Comparison of ENCODE assay signal across 11 cellular contexts in the genomic region with DNA sequence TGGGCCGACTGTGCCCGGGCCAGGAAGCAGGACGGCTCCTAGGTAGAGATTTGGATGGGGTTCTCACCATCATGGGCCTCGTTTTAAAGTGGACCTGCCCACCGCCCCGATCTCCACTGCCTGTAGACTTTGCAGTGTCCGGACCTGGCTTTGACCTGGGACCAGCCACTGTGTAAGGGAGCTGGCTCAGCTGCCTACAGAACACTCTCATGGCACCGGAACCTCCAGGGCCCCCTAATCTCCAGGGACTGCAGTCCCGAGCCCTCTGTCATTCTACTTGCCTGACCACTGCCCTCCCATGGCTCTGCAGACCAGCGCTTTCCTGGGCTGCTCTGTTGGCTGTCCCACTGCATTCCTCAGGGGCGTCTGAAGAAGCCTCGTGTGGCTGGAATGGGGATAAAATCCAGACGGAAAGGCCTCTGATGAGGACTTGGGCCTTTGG.
A peak's percentile ranks its signal among the peaks of the same experiment; 100 is the strongest.
DNase-seq lines count a peak whose midpoint lies in the region; ATAC-seq lines count a peak whose summit lies in the region.
"Had no signal": no experiment of that assay in that cellular context is flagged by ENCODE, and none has a peak within 500 bp of the region (broad histone marks: within the 10 kb centered on the region; RNA-seq: fewer than 3 reads in every experiment).

No MANE protein-coding gene starts in this region.

- no peak overlapping the region for H3K4me2 ChIP-seq in mesenchymal stem cell (ENCODE audit: low read length, poor library complexity, severe bottlenecking)

- no peak overlapping the region for H2BK5ac ChIP-seq in mesenchymal stem cell (ENCODE audit: low read depth, low read length, poor library complexity, severe bottlenecking)

- no peak overlapping the region for H3K4ac ChIP-seq in mesenchymal stem cell (ENCODE audit: low read depth in 1 of 2, low read length in 2 of 2)

- POLR2A ChIA-PET in CD4-positive, alpha-beta memory T cell (lab: Charles Lee; ENCODE audit: partially characterized antibody): no interaction called here

- no peaks in the 10 kb centered on the region for H3K27me3 ChIP-seq in right cardiac atrium (ENCODE audit: control insufficient read depth, insufficient read depth)
- no peaks in the 10 kb centered on the region for H3K27me3 ChIP-seq in mesenchymal stem cell (ENCODE audit: control insufficient read depth in 1 of 2, insufficient read depth in 1 of 2, low read length in 2 of 2)
- H3K27me3 ChIP-seq in CD4-positive, alpha-beta memory T cell (ENCODE audit: insufficient read depth, low read length): no peaks in the 10 kb centered on the region
- H3K27me3 ChIP-seq: ascending aorta had no signal

- intact Hi-C loops in right cardiac atrium (cut with DNase I): no loop called here
- intact Hi-C loops in Right ventricle myocardium superior (cut with DNase I): no loop called here
- intact Hi-C loops in CD4-positive, alpha-beta memory T cell (cut with micrococcal nuclease): no loop called here

- H2BK15ac ChIP-seq in mesenchymal stem cell (ENCODE audit: low read depth, poor library complexity, severe bottlenecking): no peak overlapping the region

- H3K4me3 ChIP-seq in right cardiac atrium (ENCODE audit: low read length): no peak overlapping the region
- H3K4me3 ChIP-seq in mesenchymal stem cell (ENCODE audit: insufficient read depth in 1 of 2, low read depth in 1 of 2, low read length in 2 of 2): no peak overlapping the region
- H3K4me3 ChIP-seq in CD4-positive, alpha-beta memory T cell (ENCODE audit: low read length in 2 of 2): no peak overlapping the region
- H3K4me3 ChIP-seq: ascending aorta had no signal

- H2BK12ac ChIP-seq in mesenchymal stem cell (ENCODE audit: low read length in 2 of 2): peak overlapping the region in 1 of 2 experiments; percentile 27

- H3K23ac ChIP-seq in mesenchymal stem cell (ENCODE audit: low read length in 2 of 2): no peak overlapping the region

- no peak overlapping the region for H3K14ac ChIP-seq in mesenchymal stem cell (ENCODE audit: low read length in 2 of 2)

- no peaks in the 10 kb centered on the region for H3K27me3 Mint-ChIP-seq in CD4-positive, alpha-beta memory T cell

- no peaks in the 10 kb centered on the region for H3K36me3 Mint-ChIP-seq in CD4-positive, alpha-beta memory T cell

- peaks cover 0 to 12% of the 10 kb centered on the region in 2 experiments for H3K36me3 ChIP-seq in mesenchymal stem cell (ENCODE audit: control insufficient read depth in 1 of 2, insufficient read depth in 2 of 2, low read depth in 1 of 2, low read length in 2 of 2)
- no peaks in the 10 kb centered on the region for H3K36me3 ChIP-seq in CD4-positive, alpha-beta memory T cell (ENCODE audit: insufficient read depth, low read length)
- H3K36me3 ChIP-seq: ascending aorta had no signal

- peak overlapping the region in 1 of 2 experiments; percentile 61 for H3K18ac ChIP-seq in mesenchymal stem cell (ENCODE audit: low read depth in 1 of 2, low read length in 2 of 2)

- CTCF ChIA-PET in CD4-positive, alpha-beta memory T cell (lab: Charles Lee; ENCODE audit: partially characterized antibody): no interaction called here

- no peak overlapping the region for H2AFZ ChIP-seq in mesenchymal stem cell (ENCODE audit: low read depth, low read length)

- H3K27ac ChIP-seq in right cardiac atrium (ENCODE audit: low read length): no peak overlapping the region
- H3K27ac ChIP-seq in mesenchymal stem cell (ENCODE audit: low read length, poor library complexity, severe bottlenecking): no peak overlapping the region
- no peak overlapping the region for H3K27ac ChIP-seq in CD4-positive, alpha-beta memory T cell (ENCODE audit: low read depth, low read length)
- H3K27ac ChIP-seq: ascending aorta had no signal

- H3K4me1 ChIP-seq in right cardiac atrium (ENCODE audit: control insufficient read depth, insufficient read depth, low read length) (no peaks in the 10 kb centered on the region), mesenchymal stem cell (ENCODE audit: control insufficient read depth, insufficient read depth, low read depth, low read length) (peaks cover 23% of the 10 kb centered on the region)
- H3K4me1 ChIP-seq in CD4-positive, alpha-beta memory T cell (ENCODE audit: insufficient read depth, low read length): no peaks in the 10 kb centered on the region

- H3K9me3 ChIP-seq in right cardiac atrium (ENCODE audit: control insufficient read depth, low read length) (no peaks in the 10 kb centered on the region), mesenchymal stem cell (ENCODE audit: control insufficient read depth, low read length) (no peaks in the 10 kb centered on the region)
- no peaks in the 10 kb centered on the region for H3K9me3 ChIP-seq in CD4-positive, alpha-beta memory T cell (ENCODE audit: control insufficient read depth in 1 of 2, low read length in 2 of 2)
- H3K9me3 ChIP-seq: ascending aorta had no signal

- H3K4me3 Mint-ChIP-seq in CD4-positive, alpha-beta memory T cell: no peak overlapping the region

- H4K8ac ChIP-seq in mesenchymal stem cell (ENCODE audit: low read length): no peak overlapping the region

- H3K9me3 Mint-ChIP-seq in CD4-positive, alpha-beta memory T cell: no peaks in the 10 kb centered on the region

- H3K9ac ChIP-seq in mesenchymal stem cell (ENCODE audit: low read length): no peak overlapping the region

- 66% methylated on average over 13 of the region's 13 CpGs for WGBS in right cardiac atrium
- WGBS in mesenchymal stem cell: 68% methylated on average over 13 of the region's 13 CpGs

- no peak overlapping the region for H2AK5ac ChIP-seq in mesenchymal stem cell (ENCODE audit: low read length, severe bottlenecking)

- H3K79me1 ChIP-seq in mesenchymal stem cell (replicated peaks; ENCODE audit: low read length, poor library complexity, severe bottlenecking): peaks cover 29% of the 10 kb centered on the region

- H4K91ac ChIP-seq in mesenchymal stem cell (ENCODE audit: low read length): no peak overlapping the region

- H2BK120ac ChIP-seq in mesenchymal stem cell (ENCODE audit: low read depth, low read length): no peak overlapping the region

- no peaks in the 10 kb centered on the region for H3K4me1 Mint-ChIP-seq in CD4-positive, alpha-beta memory T cell

- peak; percentile 15 to 20 for ATAC-seq in right cardiac atrium
- no peak for ATAC-seq in Right ventricle myocardium superior (ENCODE audit: poor library complexity)
- no peak for ATAC-seq in HG03565 (IDR thresholded peaks at IDR 0.05; ENCODE audit: unreplicated experiment)

- DNase-seq in right cardiac atrium: peak in 1 of 3 donors; percentile 53
- no peak for DNase-seq in Right ventricle myocardium superior
- peak; percentile 69 for DNase-seq in ecto neural progenitor cell (ENCODE audit: low spot score)
- DNase-seq in mesenchymal stem cell: peak; percentile 80
- DNase-seq in central memory CD4-positive, alpha-beta T cell: no peak
- DNase-seq in CD4-positive, alpha-beta memory T cell: no peak
- no peak for DNase-seq in activated CD8-positive, alpha-beta memory T cell treated with anti-CD3 and anti-CD28 coated beads, Interleukin-2, amount 50 U/mL, for 48 hours
- DNase-seq: activated CD8-positive, alpha-beta memory T cell treated with anti-CD3 and anti-CD28 coated beads for 24 hours; NCI-H774 had no signal

- no peak overlapping the region for H3K27ac Mint-ChIP-seq in CD4-positive, alpha-beta memory T cell

Comparison
In these comparisons a context has a peak if more than half of its experiments do, and no peak if none do; other contexts are left out.
1. ATAC-seq: peak in right cardiac atrium (2 of 2); none in Right ventricle myocardium superior (single experiment) and HG03565 (single experiment).
2. DNase-seq: peak in ecto neural progenitor cell (single experiment) and mesenchymal stem cell (single experiment); none in Right ventricle myocardium superior (single experiment), central memory CD4-positive, alpha-beta T cell (single experiment), CD4-positive, alpha-beta memory T cell (0 of 5) and activated CD8-positive, alpha-beta memory T cell treated with anti-CD3 and anti-CD28 coated beads, Interleukin-2, amount 50 U/mL, for 48 hours (single experiment).